21 cellular contexts compared by ENCODE assay signal in the genomic region with DNA sequence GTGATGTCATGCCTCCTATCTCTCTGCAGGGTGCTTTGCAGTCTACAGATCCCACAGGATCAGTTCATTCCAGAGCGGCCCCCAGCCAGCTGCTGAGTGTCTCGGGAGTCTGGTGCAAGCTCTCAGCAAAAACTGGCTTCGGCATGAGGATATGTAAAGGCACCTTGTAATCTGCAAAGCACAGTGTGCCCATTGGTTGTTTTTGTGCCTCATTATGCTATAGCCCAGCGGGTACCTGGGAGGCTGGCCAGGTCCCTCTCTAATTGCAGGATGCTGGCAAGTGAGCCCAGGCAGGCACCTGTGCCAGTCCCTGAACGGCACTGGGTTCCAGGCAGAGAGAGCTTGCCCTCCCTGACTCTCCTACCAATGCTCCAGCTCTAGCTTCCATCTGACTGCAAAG.
A peak's percentile ranks its signal among the peaks of the same experiment; 100 is the strongest.
DNase-seq lines count a peak whose midpoint lies in the region; ATAC-seq, FAIRE-seq and TF ChIP-seq lines count a peak whose summit lies in the region.
"Had no signal": no experiment of that assay in that cellular context is flagged by ENCODE, and none has a peak within 500 bp of the region (broad histone marks: within the 10 kb centered on the region; RNA-seq: fewer than 3 reads in every experiment).

No MANE protein-coding gene starts in this region.

- no peak overlapping the region for H2AFZ ChIP-seq in GM23338

- H3K79me2 ChIP-seq in GM23338 (replicated peaks; ENCODE audit: insufficient read depth), result no peaks in the 10 kb centered on the region

- no peak overlapping the region for H3K4me3 Mint-ChIP-seq in stimulated activated memory B cell treated with anti-CD40 and anti-IgM and Interleukin-4, amounts not matched to agents 10 μg/mL and 1 μg/mL and 100 μg/mL, for 72 hours
- H3K4me3 Mint-ChIP-seq in mesothelial cell of epicardium (no peak overlapping the region), GM23338 (no peak overlapping the region)
- H3K4me3 Mint-ChIP-seq: activated naive CD4-positive, alpha-beta T cell treated with anti-CD3 and anti-CD28 coated beads, Interleukin-2, amount 10 ng/mL, durations not matched to agents 7 days and 5 days; activated T-cell treated with anti-CD3 and anti-CD28 coated beads, Interleukin-2, amount 50 U/mL, for 4 hours had no signal

- H3K36me3 ChIP-seq in GM23338 (ENCODE audit: insufficient read depth), result no peaks in the 10 kb centered on the region
- H3K36me3 ChIP-seq: heart right ventricle, neutrophil had no signal

- no peak for ATAC-seq in stimulated activated memory B cell treated with anti-CD40 and anti-IgM and Interleukin-4, amounts not matched to agents 10 μg/mL and 1 μg/mL and 100 μg/mL, for 72 hours
- ATAC-seq in GM23338, result no peak
- ATAC-seq: activated T-cell treated with anti-CD3 and anti-CD28 coated beads, Interleukin-2, amount 50 U/mL, for 4 hours; heart right ventricle; K562; SK-N-SH treated with all-trans-retinoic acid at 6 μM for 48 hours had no signal

- H3F3A ChIP-seq in GM23338 (replicated peaks; ENCODE audit: low read depth), result 0 out of 2 replicates have a peak, but pooled peaks cover 6% of the 10 kb centered on the region

- no peaks in the 10 kb centered on the region for H4K20me1 ChIP-seq in GM23338 (replicated peaks; ENCODE audit: insufficient read depth)

- H3K9me3 Mint-ChIP-seq in stimulated activated memory B cell treated with anti-CD40 and anti-IgM and Interleukin-4, amounts not matched to agents 10 μg/mL and 1 μg/mL and 100 μg/mL, for 72 hours, result no peaks in the 10 kb centered on the region
- H3K9me3 Mint-ChIP-seq in mesothelial cell of epicardium (no peaks in the 10 kb centered on the region), GM23338 (no peaks in the 10 kb centered on the region; the same call in 2 of the 3 replicates)
- H3K9me3 Mint-ChIP-seq: activated naive CD4-positive, alpha-beta T cell treated with anti-CD3 and anti-CD28 coated beads, Interleukin-2, amount 10 ng/mL, durations not matched to agents 7 days and 5 days; activated T-cell treated with anti-CD3 and anti-CD28 coated beads, Interleukin-2, amount 50 U/mL, for 4 hours had no signal

- peaks cover 30% of the 10 kb centered on the region for H3K27me3 Mint-ChIP-seq in stimulated activated memory B cell treated with anti-CD40 and anti-IgM and Interleukin-4, amounts not matched to agents 10 μg/mL and 1 μg/mL and 100 μg/mL, for 72 hours
- H3K27me3 Mint-ChIP-seq in mesothelial cell of epicardium (ENCODE audit: low read depth) (peaks cover 43% of the 10 kb centered on the region), GM23338 (ENCODE audit: insufficient read depth, low read depth, poor library complexity) (peaks cover 13% of the 10 kb centered on the region)

- no peaks in the 10 kb centered on the region for H3K4me1 Mint-ChIP-seq in stimulated activated memory B cell treated with anti-CD40 and anti-IgM and Interleukin-4, amounts not matched to agents 10 μg/mL and 1 μg/mL and 100 μg/mL, for 72 hours
- H3K4me1 Mint-ChIP-seq in mesothelial cell of epicardium (peaks cover 13% of the 10 kb centered on the region), GM23338 (peaks cover 67% of the 10 kb centered on the region)
- H3K4me1 Mint-ChIP-seq: activated naive CD4-positive, alpha-beta T cell treated with anti-CD3 and anti-CD28 coated beads, Interleukin-2, amount 10 ng/mL, durations not matched to agents 7 days and 5 days had no signal

- H3K9me2 ChIP-seq in GM23338 (ENCODE audit: insufficient read depth), result no peaks in the 10 kb centered on the region

- H3K4me3 ChIP-seq in GM23338, result no peak overlapping the region
- H3K4me3 ChIP-seq: heart right ventricle, K562, testis had no signal

- H3K4me2 ChIP-seq in GM23338, result no peak overlapping the region

- DNase-seq in DMS 273 (lab: John Stamatoyannopoulos, UW; ENCODE audit: unreplicated experiment), result peak; percentile 78
- peak; percentile 41 for DNase-seq in NCI-H1694 (lab: John Stamatoyannopoulos, UW)
- DNase-seq in NCI-H345 treated with DMSO at 0.1 percent for 48 hours (lab: John Stamatoyannopoulos, UW; ENCODE audit: unreplicated experiment), result peak; percentile 80
- peak; percentile 84 for DNase-seq in cerebellar cortex (ENCODE audit: low spot score)
- no peak for DNase-seq in GM19239 (ENCODE audit: insufficient read length, low spot score)
- no peak for DNase-seq in mesothelial cell of epicardium (ENCODE audit: low spot score in 2 of 2, unreplicated experiment in 2 of 2)
- DNase-seq in GM23338 (ENCODE audit: low spot score), result no peak
- DNase-seq: activated naive CD4-positive, alpha-beta T cell treated with anti-CD3 and anti-CD28 coated beads, Interleukin-2, amount 10 ng/mL, durations not matched to agents 7 days and 5 days; activated T-cell treated with anti-CD3 and anti-CD28 coated beads, Interleukin-2, amount 50 U/mL, for 4 hours; heart right ventricle; MV-4-11; stimulated activated CD4-positive, alpha-beta T cell treated with anti-CD3 and anti-CD28 coated beads, Interleukin-12 subunit alpha, Interleukin-12 subunit beta, amount 100 ng/mL, for 4 hours; T-helper 9 cell; testis had no signal

- peaks cover 29% of the 10 kb centered on the region for H3K4me1 ChIP-seq in GM23338 (ENCODE audit: insufficient read depth)
- H3K4me1 ChIP-seq: testis had no signal

- no peak for FAIRE-seq in GM19239 (lab: Jason Lieb, UNC)
- FAIRE-seq: astrocyte, colon, GM12891, K562 had no signal

- H3K27ac ChIP-seq in GM23338 (ENCODE audit: low read depth), result no peak overlapping the region
- H3K27ac ChIP-seq: heart right ventricle, neutrophil, testis had no signal

- TF ChIP-seq CTCF in mesothelial cell of epicardium (IDR thresholded peaks at IDR 0.05; ENCODE audit: unreplicated experiment), result no peak
- no peak for TF ChIP-seq CTCF in GM23338 (conservative IDR thresholded peaks at IDR 0.05; ENCODE audit: low read depth in 2 of 2)

- no peaks in the 10 kb centered on the region for H3K36me3 Mint-ChIP-seq in stimulated activated memory B cell treated with anti-CD40 and anti-IgM and Interleukin-4, amounts not matched to agents 10 μg/mL and 1 μg/mL and 100 μg/mL, for 72 hours
- H3K36me3 Mint-ChIP-seq in mesothelial cell of epicardium (no peaks in the 10 kb centered on the region), GM23338 (ENCODE audit: low read depth) (no peaks in the 10 kb centered on the region)
- H3K36me3 Mint-ChIP-seq: activated naive CD4-positive, alpha-beta T cell treated with anti-CD3 and anti-CD28 coated beads, Interleukin-2, amount 10 ng/mL, durations not matched to agents 7 days and 5 days had no signal

- no peaks in the 10 kb centered on the region for H3K27me3 ChIP-seq in GM23338 (ENCODE audit: insufficient read depth)
- H3K27me3 ChIP-seq: heart right ventricle, testis had no signal

- no peak overlapping the region for H3K27ac Mint-ChIP-seq in stimulated activated memory B cell treated with anti-CD40 and anti-IgM and Interleukin-4, amounts not matched to agents 10 μg/mL and 1 μg/mL and 100 μg/mL, for 72 hours
- H3K27ac Mint-ChIP-seq in mesothelial cell of epicardium (no peak overlapping the region), GM23338 (no peak overlapping the region)
- H3K27ac Mint-ChIP-seq: activated naive CD4-positive, alpha-beta T cell treated with anti-CD3 and anti-CD28 coated beads, Interleukin-2, amount 10 ng/mL, durations not matched to agents 7 days and 5 days had no signal

TF ChIP-seq in GM23338, 12 proteins besides CTCF, POLR2A, EP300 and RAD21 (continues in another document):
- no peak for TF ChIP-seq CREB1 (CRISPR knock-in tag; IDR thresholded peaks at IDR 0.05; ENCODE audit: low read depth)
- no peak for TF ChIP-seq ZNF114 (CRISPR knock-in tag; IDR thresholded peaks at IDR 0.05)
- TF ChIP-seq NANOG (IDR thresholded peaks at IDR 0.05; ENCODE audit: borderline replicate concordance), result no peak

Comparison
In these comparisons a context has a peak if more than half of its experiments do, and no peak if none do; other contexts are left out.
1. DNase-seq: peak in DMS 273 (single experiment), NCI-H1694 (single experiment), NCI-H345 treated with DMSO at 0.1 percent for 48 hours (single experiment) and cerebellar cortex (single experiment); none in GM19239 (single experiment), mesothelial cell of epicardium (0 of 2) and GM23338 (single experiment).